Comparison of ENCODE assay signal across 1 cellular context in genomic region chr4:142402925-142403324, GRCh38.
TF ChIP-seq lines count a peak whose summit lies in the region.

No MANE protein-coding gene starts in this region.

TF ChIP-seq in WTC11, 78 proteins besides CTCF, POLR2A, EP300 and RAD21 (continued from another document):
- TF ChIP-seq USF1 (CRISPR knock-in tag; IDR thresholded peaks at IDR 0.05) (no peak), ZNF232 (CRISPR knock-in tag; IDR thresholded peaks at IDR 0.05) (no peak)
TF ChIP-seq in WTC11: peak in this region for 0.
